ENCODE assay signal across 11 cellular contexts in genomic region chr13:113726106-113726821, GRCh38. TPM values are rescaled to one million over a fixed set of nuclear protein-coding genes. Genes with fewer than 3 reads are reported as not detected.
DNase-seq lines count a peak whose midpoint lies in the region; ATAC-seq and TF ChIP-seq lines count a peak whose summit lies in the region.
"Not testable (repeated sequence)": the region's sequence is repeated elsewhere in the genome, so short reads cannot be mapped to it uniquely, and the experiment has no call there.
"Had no signal": no experiment of that assay in that cellular context is flagged by ENCODE, and none has a peak within 500 bp of the region (broad histone marks: within the 10 kb centered on the region; RNA-seq: fewer than 3 reads in every experiment).

No MANE protein-coding gene starts in this region.

- peak overlapping the region; percentile 31 for H3K27ac Mint-ChIP-seq in T-helper 1 cell treated with Interleukin-12 subunit alpha and Interleukin-12 subunit beta and Interleukin-4 antibody, amounts not matched to agents 30 μg/mL and 1 μg/mL, for 36 hours
- not testable (repeated sequence) for H3K27ac Mint-ChIP-seq in activated T-helper 17 cell treated with anti-CD3 and anti-CD28 coated beads, Interleukin-2, amount 50 U/mL, for 72 hours

- DNase-seq in AG09309 (ENCODE audit: low read depth); coronary artery (ENCODE audit: low spot score): not testable (repeated sequence)
- DNase-seq in stimulated activated CD4-positive, alpha-beta T cell treated with anti-CD3 and anti-CD28 coated beads, Interleukin-4, amount 100 ng/mL, for 24 hours, result peak; percentile 44

- not testable (repeated sequence) for H3K36me3 Mint-ChIP-seq in T-helper 1 cell treated with Interleukin-12 subunit alpha and Interleukin-12 subunit beta and Interleukin-4 antibody, amounts not matched to agents 30 μg/mL and 1 μg/mL, for 36 hours (ENCODE audit: low read depth); activated T-helper 17 cell treated with anti-CD3 and anti-CD28 coated beads, Interleukin-2, amount 50 U/mL, for 72 hours (ENCODE audit: low read depth)

- H3K4me3 ChIP-seq in AG09309 (ENCODE audit: control insufficient read depth, low read depth, low read length), result peak overlapping the region; percentile 17
- not testable (repeated sequence) for H3K4me3 ChIP-seq in KMS-11 (IDR thresholded peaks at IDR 0.05; ENCODE audit: insufficient read depth, low read depth, low read length)
- peak overlapping the region; percentile 51 for H3K4me3 ChIP-seq in coronary artery
- H3K4me3 ChIP-seq in iPS-15b (ENCODE audit: low read depth, low read length), result peak overlapping the region; percentile 43
- peak overlapping the region; percentile 62 for H3K4me3 ChIP-seq in neural cell (ENCODE audit: low read length)

- H3K9me3 Mint-ChIP-seq in T-helper 1 cell treated with Interleukin-12 subunit alpha and Interleukin-12 subunit beta and Interleukin-4 antibody, amounts not matched to agents 30 μg/mL and 1 μg/mL, for 36 hours; activated T-helper 17 cell treated with anti-CD3 and anti-CD28 coated beads, Interleukin-2, amount 50 U/mL, for 72 hours: not testable (repeated sequence)

- not testable (repeated sequence) for H3K4me1 Mint-ChIP-seq in T-helper 1 cell treated with Interleukin-12 subunit alpha and Interleukin-12 subunit beta and Interleukin-4 antibody, amounts not matched to agents 30 μg/mL and 1 μg/mL, for 36 hours (ENCODE audit: low read depth); activated T-helper 17 cell treated with anti-CD3 and anti-CD28 coated beads, Interleukin-2, amount 50 U/mL, for 72 hours

- H4K20me1 ChIP-seq in KMS-11 (ENCODE audit: insufficient read depth); neural cell (ENCODE audit: insufficient read depth): not testable (repeated sequence)

- H3K4me1 ChIP-seq in KMS-11 (ENCODE audit: low read depth, poor library complexity, severe bottlenecking); iPS-15b (ENCODE audit: control insufficient read depth, insufficient read depth, low read length): not testable (repeated sequence)

- TF ChIP-seq EP300 in neural cell (conservative IDR thresholded peaks at IDR 0.05; ENCODE audit: poor library complexity, severe bottlenecking), result not testable (repeated sequence)

- not testable (repeated sequence) for TF ChIP-seq RAD21 in neural cell (conservative IDR thresholded peaks at IDR 0.05)

- H3K9ac ChIP-seq in KMS-11; neural cell (ENCODE audit: low read length): not testable (repeated sequence)
- peak overlapping the region; percentile 47 for H3K9ac ChIP-seq in iPS-15b (ENCODE audit: low read depth, low read length)

- H3K79me2 ChIP-seq in KMS-11 (ENCODE audit: insufficient read depth, low read depth); neural cell (replicated peaks; ENCODE audit: insufficient read depth, low read length): not testable (repeated sequence)

- not testable (repeated sequence) for TF ChIP-seq CTCF in AG09309 (IDR thresholded peaks at IDR 0.05; ENCODE audit: control insufficient read depth, insufficient read depth, low read depth, low read length, missing control alignments); KMS-11 (conservative IDR thresholded peaks at IDR 0.05; ENCODE audit: low read depth, low read length); coronary artery (IDR thresholded peaks at IDR 0.05); neural cell (IDR thresholded peaks at IDR 0.05; ENCODE audit: poor library complexity, severe bottlenecking)

- H3K27ac ChIP-seq in KMS-11, result peak overlapping the region; percentile 50; the same call in 1 of the 2 replicates
- H3K27ac ChIP-seq in coronary artery; neural cell (ENCODE audit: low read length): not testable (repeated sequence)

- not testable (repeated sequence) for H3K36me3 ChIP-seq in KMS-11 (ENCODE audit: insufficient read depth); iPS-15b (ENCODE audit: control insufficient read depth, insufficient read depth, low read length); neural cell (ENCODE audit: insufficient read depth, low read length)

- H3K4me2 ChIP-seq in KMS-11, result peak overlapping the region; percentile 78
- H3K4me2 ChIP-seq in neural cell (ENCODE audit: low read length), result not testable (repeated sequence)

- not testable (repeated sequence) for ATAC-seq in activated T-helper 17 cell treated with anti-CD3 and anti-CD28 coated beads, Interleukin-2, amount 50 U/mL, for 72 hours (replicated peaks)

- H3F3A ChIP-seq in neural cell (ENCODE audit: insufficient read depth, low read length, poor library complexity, severe bottlenecking), result not testable (repeated sequence)

- peaks cover 23% of the 10 kb centered on the region for H3K27me3 ChIP-seq in KMS-11 (ENCODE audit: insufficient read depth, low read depth)
- not testable (repeated sequence) for H3K27me3 ChIP-seq in iPS-15b (ENCODE audit: control insufficient read depth, insufficient read depth, low read length); neural cell (ENCODE audit: insufficient read depth, low read depth, low read length)

- H3K27me3 Mint-ChIP-seq in T-helper 1 cell treated with Interleukin-12 subunit alpha and Interleukin-12 subunit beta and Interleukin-4 antibody, amounts not matched to agents 30 μg/mL and 1 μg/mL, for 36 hours (ENCODE audit: low read depth); activated T-helper 17 cell treated with anti-CD3 and anti-CD28 coated beads, Interleukin-2, amount 50 U/mL, for 72 hours: not testable (repeated sequence)

- not testable (repeated sequence) for H3K9me2 ChIP-seq in neural cell (ENCODE audit: insufficient read depth, low read length)

- H3K4me3 Mint-ChIP-seq in T-helper 1 cell treated with Interleukin-12 subunit alpha and Interleukin-12 subunit beta and Interleukin-4 antibody, amounts not matched to agents 30 μg/mL and 1 μg/mL, for 36 hours, result peak overlapping the region; percentile 10
- H3K4me3 Mint-ChIP-seq in activated T-helper 17 cell treated with anti-CD3 and anti-CD28 coated beads, Interleukin-2, amount 50 U/mL, for 72 hours, result peak overlapping the region; percentile 44

- H3K9me3 ChIP-seq in iPS-15b (ENCODE audit: control insufficient read depth, insufficient read depth, low read length); neural cell (ENCODE audit: low read length): not testable (repeated sequence)

- H2AFZ ChIP-seq in KMS-11 (ENCODE audit: low read depth), result peak overlapping the region; percentile 30; the same call in 1 of the 2 replicates
- H2AFZ ChIP-seq in neural cell (ENCODE audit: low read depth, low read length), result not testable (repeated sequence)

RNA-seq across cellular contexts. Expression of gene TMEM255B, which starts 32.8 kb away (rescaled TPM):
- 1 to 10 TPM; 2.0 TPM for total RNA-seq in activated T-helper 17 cell treated with anti-CD3 and anti-CD28 coated beads, Interleukin-2, amount 50 U/mL, for 72 hours
- polyA plus RNA-seq in neural cell, result 0.12 TPM in 1 of 2 replicates, not detected in the other
- not detected in 2 replicates for polyA minus RNA-seq in neural cell

RNA-seq across cellular contexts. Expression of gene GRK1, which starts 59.2 kb away (rescaled TPM):
- total RNA-seq in activated T-helper 17 cell treated with anti-CD3 and anti-CD28 coated beads, Interleukin-2, amount 50 U/mL, for 72 hours, result under 1 TPM; 0.09 to 0.64 TPM
- polyA plus RNA-seq in neural cell, result 0.06 and 0.10 TPM in 2 replicates
- polyA minus RNA-seq in neural cell, result 0.12 TPM in 1 of 2 replicates, not detected in the other
- total RNA-seq: PC-3 had no signal
- polyA plus RNA-seq: adipose tissue, esophagus had no signal
